ENCODE assay signal across 10 cellular contexts in genomic region chr4:7295201-7295916, GRCh38.
DNase-seq lines count a peak whose midpoint lies in the region; ATAC-seq and TF ChIP-seq lines count a peak whose summit lies in the region.
"Had no signal": no experiment of that assay in that cellular context is flagged by ENCODE, and none has a peak within 500 bp of the region (broad histone marks: within the 10 kb centered on the region; RNA-seq: fewer than 3 reads in every experiment).

No MANE protein-coding gene starts in this region.

- no peak overlapping the region for H3K4me2 ChIP-seq in MM.1S (ENCODE audit: low read depth, low read length)
- H3K4me2 ChIP-seq: neural progenitor cell had no signal

- H3K9ac ChIP-seq in MM.1S (ENCODE audit: low read length), result no peak overlapping the region
- H3K9ac ChIP-seq: neural progenitor cell had no signal

- no peak overlapping the region for H3K27ac ChIP-seq in RWPE2 (ENCODE audit: poor library complexity, severe bottlenecking)
- H3K27ac ChIP-seq in lung (ENCODE audit: low read depth in 1 of 2, low read length in 1 of 2), result no peak overlapping the region
- no peak overlapping the region for H3K27ac ChIP-seq in urinary bladder (ENCODE audit: low read depth)
- no peak overlapping the region for H3K27ac ChIP-seq in MM.1S (ENCODE audit: low read length)
- H3K27ac ChIP-seq: neural progenitor cell had no signal

- H3K9me3 ChIP-seq in RWPE2 (ENCODE audit: severe bottlenecking) (no peaks in the 10 kb centered on the region), lung (ENCODE audit: control insufficient read depth in 2 of 2, insufficient read depth in 1 of 2, low read length in 1 of 2) (peaks cover 0 to 2% of the 10 kb centered on the region in 2 donors), MM.1S (replicated peaks; ENCODE audit: insufficient read depth, low read length) (no peaks in the 10 kb centered on the region)

- no peaks in the 10 kb centered on the region for H3K9me2 ChIP-seq in MM.1S (replicated peaks; ENCODE audit: insufficient read depth, low read length)

- no peak for DNase-seq in RWPE2 (ENCODE audit: low spot score)
- peak; percentile 51 for DNase-seq in lung (ENCODE audit: low spot score)
- no peak for DNase-seq in MM.1S
- no peak for DNase-seq in NCI-H510A (lab: John Stamatoyannopoulos, UW)
- DNase-seq: islet precursor cell had no signal

- ATAC-seq in RWPE2 (ENCODE audit: low read depth), result peak; percentile 30; the same call in 1 of the 3 replicates
- peak; percentile 4 for ATAC-seq in esophagus mucosa
- ATAC-seq in lung (ENCODE audit: insufficient read depth, low FRiP score), result peak; percentile 5
- ATAC-seq in HG03442 (IDR thresholded peaks at IDR 0.05; ENCODE audit: unreplicated experiment), result no peak

- WGBS in lung, 2 donors, result 58 to 63% methylated on average over 22 of the region's 22 CpGs
- WGBS in urinary bladder, result 35% methylated on average over 22 of the region's 22 CpGs

- H3F3A ChIP-seq in MM.1S (ENCODE audit: insufficient read depth, low read length), result no peaks in the 10 kb centered on the region

- no peaks in the 10 kb centered on the region for H3K79me2 ChIP-seq in MM.1S (ENCODE audit: low read length)

- H3K36me3 ChIP-seq in RWPE2 (ENCODE audit: low read depth) (no peaks in the 10 kb centered on the region), lung (ENCODE audit: control insufficient read depth in 2 of 2, insufficient read depth in 2 of 2, low read length in 2 of 2) (no peaks in the 10 kb centered on the region), urinary bladder (ENCODE audit: insufficient read depth) (no peaks in the 10 kb centered on the region), MM.1S (replicated peaks; ENCODE audit: insufficient read depth, low read length) (no peaks in the 10 kb centered on the region)
- H3K36me3 ChIP-seq: neural progenitor cell, Peyer's patch had no signal

- H3K4me1 ChIP-seq in RWPE2 (ENCODE audit: insufficient read depth, poor library complexity, severe bottlenecking) (no peaks in the 10 kb centered on the region), lung (ENCODE audit: control insufficient read depth in 2 of 2, insufficient read depth in 2 of 2, low read length in 2 of 2) (no peaks in the 10 kb centered on the region), urinary bladder (ENCODE audit: insufficient read depth) (no peaks in the 10 kb centered on the region), MM.1S (ENCODE audit: low read length) (no peaks in the 10 kb centered on the region)

- no peaks in the 10 kb centered on the region for H4K20me1 ChIP-seq in MM.1S (ENCODE audit: insufficient read depth, low read length)

- H3K27me3 ChIP-seq in RWPE2 (ENCODE audit: insufficient read depth, poor library complexity, severe bottlenecking), result no peaks in the 10 kb centered on the region
- H3K27me3 ChIP-seq in lung (ENCODE audit: control insufficient read depth, insufficient read depth), result no peaks in the 10 kb centered on the region
- peaks cover 78% of the 10 kb centered on the region for H3K27me3 ChIP-seq in MM.1S (replicated peaks; ENCODE audit: insufficient read depth, low read length)
- H3K27me3 ChIP-seq: neural progenitor cell, Peyer's patch had no signal

- no peak overlapping the region for H3K4me3 ChIP-seq in RWPE2 (ENCODE audit: severe bottlenecking)
- no peak overlapping the region for H3K4me3 ChIP-seq in lung
- H3K4me3 ChIP-seq in urinary bladder (ENCODE audit: low read depth, low read length), result peak overlapping the region; percentile 4
- H3K4me3 ChIP-seq in MM.1S (ENCODE audit: low read length), result no peak overlapping the region
- H3K4me3 ChIP-seq: neural progenitor cell had no signal

- H2AFZ ChIP-seq in MM.1S (ENCODE audit: low read length), result no peak overlapping the region
- H2AFZ ChIP-seq: neural progenitor cell had no signal

- no peak for TF ChIP-seq CTCF in RWPE2 (IDR thresholded peaks at IDR 0.05; ENCODE audit: poor library complexity, severe bottlenecking)
- TF ChIP-seq CTCF in lung (IDR thresholded peaks at IDR 0.05; ENCODE audit: control extremely low read depth, extremely low read depth), result no peak
- TF ChIP-seq CTCF in MM.1S (IDR thresholded peaks at IDR 0.05; ENCODE audit: low read length), result no peak
